In the genomic region with DNA sequence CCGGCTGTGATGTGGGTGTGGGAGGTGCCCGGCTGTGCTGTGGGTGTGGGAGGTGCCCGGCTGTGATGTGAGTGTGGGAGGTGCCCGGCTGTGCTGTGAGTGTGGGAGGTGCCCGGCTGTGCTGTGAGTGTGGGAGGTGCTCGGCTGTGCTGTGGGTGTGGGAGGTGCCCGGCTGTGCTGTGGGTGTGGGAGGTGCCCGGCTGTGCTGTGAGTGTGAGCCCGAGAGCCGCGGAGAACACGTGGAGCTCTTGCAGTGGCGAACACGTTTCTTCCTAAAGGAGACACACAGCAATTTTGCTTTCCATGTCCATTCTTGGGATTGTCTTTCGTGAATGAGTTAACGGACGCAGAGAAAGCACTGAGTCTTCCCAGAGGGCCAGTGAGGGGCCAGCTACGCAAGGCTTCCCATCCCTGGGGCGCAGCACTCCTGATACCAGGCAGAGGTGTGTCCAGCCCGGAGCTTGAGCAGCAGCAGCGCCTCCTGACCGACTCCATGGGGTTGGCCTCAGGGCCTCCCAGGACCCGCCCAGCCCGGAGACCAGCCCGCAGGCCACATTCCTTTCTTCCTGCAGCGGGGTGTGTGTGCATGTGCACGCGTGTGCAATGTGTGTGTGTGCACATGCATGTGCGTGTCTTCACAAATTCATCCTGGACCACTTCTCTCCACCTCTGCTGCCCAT, we compare ENCODE assay signal across 14 cellular contexts.
DNase-seq lines count a peak whose midpoint lies in the region; ATAC-seq and TF ChIP-seq lines count a peak whose summit lies in the region.
"Had no signal": no experiment of that assay in that cellular context is flagged by ENCODE, and none has a peak within 500 bp of the region (broad histone marks: within the 10 kb centered on the region; RNA-seq: fewer than 3 reads in every experiment).

No MANE protein-coding gene starts in this region.

- no peak overlapping the region for H3K4me3 Mint-ChIP-seq in activated T-cell treated with anti-CD3 and anti-CD28 coated beads, Interleukin-2, amount 50 U/mL, for 24 hours
- H3K4me3 Mint-ChIP-seq in Calu3 (ENCODE audit: low read depth, unreplicated experiment), result no peak overlapping the region
- H3K4me3 Mint-ChIP-seq in activated naive CD4-positive, alpha-beta T cell treated with anti-CD3 and anti-CD28 coated beads, Interleukin-2, amount 10 ng/mL, durations not matched to agents 7 days and 5 days, result no peak overlapping the region
- H3K4me3 Mint-ChIP-seq: stimulated activated naive CD8-positive, alpha-beta T cell treated with anti-CD3 and anti-CD28 coated beads, Interleukin-15, Interleukin-2, amounts not matched to agents 100 ng/mL and 50 ng/mL, for 24 hours had no signal

- peaks cover 6% of the 10 kb centered on the region for H3K9me3 Mint-ChIP-seq in activated T-cell treated with anti-CD3 and anti-CD28 coated beads, Interleukin-2, amount 50 U/mL, for 24 hours
- H3K9me3 Mint-ChIP-seq in Calu3 (ENCODE audit: low read depth, unreplicated experiment), result peaks cover 14% of the 10 kb centered on the region
- peaks cover 23% of the 10 kb centered on the region for H3K9me3 Mint-ChIP-seq in activated naive CD4-positive, alpha-beta T cell treated with anti-CD3 and anti-CD28 coated beads, Interleukin-2, amount 10 ng/mL, durations not matched to agents 7 days and 5 days

- peaks cover 22% of the 10 kb centered on the region for H3K4me1 Mint-ChIP-seq in activated T-cell treated with anti-CD3 and anti-CD28 coated beads, Interleukin-2, amount 50 U/mL, for 24 hours (ENCODE audit: low read depth)
- H3K4me1 Mint-ChIP-seq in Calu3 (ENCODE audit: low read depth, unreplicated experiment), result no peaks in the 10 kb centered on the region
- H3K4me1 Mint-ChIP-seq in activated naive CD4-positive, alpha-beta T cell treated with anti-CD3 and anti-CD28 coated beads, Interleukin-2, amount 10 ng/mL, durations not matched to agents 7 days and 5 days, result no peaks in the 10 kb centered on the region

- H3K36me3 Mint-ChIP-seq in activated T-cell treated with anti-CD3 and anti-CD28 coated beads, Interleukin-2, amount 50 U/mL, for 24 hours (ENCODE audit: low read depth), result no peaks in the 10 kb centered on the region
- H3K36me3 Mint-ChIP-seq in Calu3 (ENCODE audit: insufficient read depth, unreplicated experiment), result no peaks in the 10 kb centered on the region
- peaks cover 3% of the 10 kb centered on the region for H3K36me3 Mint-ChIP-seq in activated naive CD4-positive, alpha-beta T cell treated with anti-CD3 and anti-CD28 coated beads, Interleukin-2, amount 10 ng/mL, durations not matched to agents 7 days and 5 days
- H3K36me3 Mint-ChIP-seq: CD4-positive, alpha-beta memory T cell had no signal

- peak; percentile 51 for ATAC-seq in sciatic nerve
- no peak for ATAC-seq in HG02642 (IDR thresholded peaks at IDR 0.05; ENCODE audit: poor library complexity, unreplicated experiment)

- H3K27ac Mint-ChIP-seq in activated T-cell treated with anti-CD3 and anti-CD28 coated beads, Interleukin-2, amount 50 U/mL, for 24 hours, result no peak overlapping the region
- H3K27ac Mint-ChIP-seq in Calu3 (ENCODE audit: unreplicated experiment), result no peak overlapping the region
- no peak overlapping the region for H3K27ac Mint-ChIP-seq in activated naive CD4-positive, alpha-beta T cell treated with anti-CD3 and anti-CD28 coated beads, Interleukin-2, amount 10 ng/mL, durations not matched to agents 7 days and 5 days
- H3K27ac Mint-ChIP-seq: stimulated activated naive CD8-positive, alpha-beta T cell treated with anti-CD3 and anti-CD28 coated beads, Interleukin-15, Interleukin-2, amounts not matched to agents 100 ng/mL and 50 ng/mL, for 24 hours had no signal

- H3K27ac ChIP-seq in KOPT-K1 (ENCODE audit: low read depth, low read length, poor library complexity, severe bottlenecking), result peak overlapping the region; percentile 45
- H3K27ac ChIP-seq: RWPE1 had no signal

- no TSS peak for BruUV-seq in Calu3 (replicated peaks; lab: Mats Ljungman, UMichigan)

- DNase-seq in activated T-cell treated with anti-CD3 and anti-CD28 coated beads, Interleukin-2, amount 50 U/mL, for 24 hours, result peak; percentile 26
- no peak for DNase-seq in activated T-cell treated with anti-CD3 and anti-CD28 coated beads for 4 hours
- DNase-seq in islet precursor cell, result peak; percentile 51
- no peak for DNase-seq in sciatic nerve (ENCODE audit: low spot score)
- no peak for DNase-seq in Calu3
- no peak for DNase-seq in activated naive CD4-positive, alpha-beta T cell treated with anti-CD3 and anti-CD28 coated beads, Interleukin-2, amount 10 ng/mL, durations not matched to agents 7 days and 5 days
- DNase-seq: activated naive CD4-positive, alpha-beta T cell treated with anti-CD3 and anti-CD28 coated beads, Interleukin-2, amount 50 U/mL, for 16 hours; cortex of kidney; NCI-H2227 treated with DMSO at 0.1 percent for 48 hours had no signal

- CTCF ChIA-PET in Calu3 (lab: Charles Lee), result no interaction called here
- CTCF ChIA-PET in activated naive CD4-positive, alpha-beta T cell treated with anti-CD3 and anti-CD28 coated beads, Interleukin-2, amount 10 ng/mL, durations not matched to agents 7 days and 5 days (lab: Charles Lee), result no interaction called here

- H3K36me3 ChIP-seq in KOPT-K1 (ENCODE audit: insufficient read depth, low read length), result no peaks in the 10 kb centered on the region

- H3K9me3 ChIP-seq in KOPT-K1 (ENCODE audit: insufficient read depth, low read length, poor library complexity, severe bottlenecking), result peaks cover 22% of the 10 kb centered on the region

- peaks cover 32% of the 10 kb centered on the region for H3K27me3 Mint-ChIP-seq in activated T-cell treated with anti-CD3 and anti-CD28 coated beads, Interleukin-2, amount 50 U/mL, for 24 hours
- no peaks in the 10 kb centered on the region for H3K27me3 Mint-ChIP-seq in Calu3 (ENCODE audit: unreplicated experiment)
- peaks cover 3% of the 10 kb centered on the region for H3K27me3 Mint-ChIP-seq in activated naive CD4-positive, alpha-beta T cell treated with anti-CD3 and anti-CD28 coated beads, Interleukin-2, amount 10 ng/mL, durations not matched to agents 7 days and 5 days

- intact Hi-C loops in sciatic nerve (cut with DNase I), result no loop called here
- intact Hi-C loops in Calu3 (cut with micrococcal nuclease; ENCODE audit: unreplicated experiment), result no loop called here

- no peak for TF ChIP-seq CTCF in Calu3 (IDR thresholded peaks at IDR 0.05; ENCODE audit: unreplicated experiment)

Comparison
In these comparisons a context has a peak if more than half of its experiments do, and no peak if none do; other contexts are left out.
1. DNase-seq: peak in activated T-cell treated with anti-CD3 and anti-CD28 coated beads, Interleukin-2, amount 50 U/mL, for 24 hours (single experiment) and islet precursor cell (single experiment); none in activated T-cell treated with anti-CD3 and anti-CD28 coated beads for 4 hours (single experiment), sciatic nerve (single experiment), Calu3 (single experiment) and activated naive CD4-positive, alpha-beta T cell treated with anti-CD3 and anti-CD28 coated beads, Interleukin-2, amount 10 ng/mL, durations not matched to agents 7 days and 5 days (single experiment).